8 cellular contexts compared by ENCODE assay signal in genomic region chr7:5997210-5997808, GRCh38. TPM values are rescaled to one million over a fixed set of nuclear protein-coding genes. Genes with fewer than 3 reads are reported as not detected.
DNase-seq lines count a peak whose midpoint lies in the region; ATAC-seq, FAIRE-seq and TF ChIP-seq lines count a peak whose summit lies in the region.

No MANE protein-coding gene starts in this region.

- TF ChIP-seq EP300 in K562 (IDR thresholded peaks at IDR 0.05; ENCODE audit: low read length): no peak

- H3K9ac ChIP-seq in K562 (ENCODE audit: insufficient read depth in 1 of 2, low read depth in 2 of 2, low read length in 2 of 2): no peak overlapping the region; a peak in 1 of 4 replicates

- H3K9me3 ChIP-seq in K562 (replicated peaks; ENCODE audit: control insufficient read depth, insufficient read depth, low read depth, low read length) (no peaks in the 10 kb centered on the region), hepatocyte (ENCODE audit: low read depth) (no peaks in the 10 kb centered on the region)

- no peaks in the 10 kb centered on the region for H3K9me1 ChIP-seq in K562 (ENCODE audit: control insufficient read depth, insufficient read depth, low read length)

- TF ChIP-seq RAD21 in K562 (CRISPR knock-in tag; conservative IDR thresholded peaks at IDR 0.05 in 1 of 2, IDR thresholded peaks at IDR 0.05 in 1 of 2): peak; percentile 78 to 90

- 60% methylated on average over 9 of the region's 10 CpGs for WGBS in K562 (ENCODE audit: insufficient coverage, low coverage, missing lambda C conversion rate)
- 64% methylated on average over 10 of the region's 10 CpGs for WGBS in hepatocyte (ENCODE audit: low lambda C conversion rate, missing lambda C conversion rate)

- H3K4me1 ChIP-seq in K562 (replicated peaks in 1 of 2; ENCODE audit: control insufficient read depth in 2 of 2, insufficient read depth in 2 of 2, low read length in 2 of 2): no peaks in the 10 kb centered on the region; a peak in 1 of 5 replicates
- H3K4me1 ChIP-seq in hepatocyte (ENCODE audit: insufficient read depth): no peaks in the 10 kb centered on the region

- H3K4me2 ChIP-seq in K562 (ENCODE audit: insufficient read depth, low read length) (no peak overlapping the region), hepatocyte (no peak overlapping the region)

- H3K9me2 ChIP-seq in hepatocyte (replicated peaks; ENCODE audit: insufficient read depth): no peaks in the 10 kb centered on the region

- peak; percentile 91 for ATAC-seq in K562
- no peak for ATAC-seq in HG03039 (IDR thresholded peaks at IDR 0.05; ENCODE audit: unreplicated experiment)
- no peak for ATAC-seq in HG03460 (IDR thresholded peaks at IDR 0.05; ENCODE audit: unreplicated experiment)

- peak; percentile 52 for DNase-seq in LNCaP clone FGC (ENCODE audit: low read depth)
- peak; percentile 52 for DNase-seq in RWPE1 (ENCODE audit: low spot score)
- peak; percentile 30 to 71 (median 44) for DNase-seq in K562 (ENCODE audit: extremely low read depth in 1 of 4, low spot score in 3 of 4)
- DNase-seq in hepatocyte (ENCODE audit: low spot score): peak; percentile 76
- peak; percentile 24 to 37 for DNase-seq in stimulated activated CD4-positive, alpha-beta T cell treated with anti-CD3 and anti-CD28 coated beads, Interleukin-2, amount 100 ng/mL, for 24 hours

- FAIRE-seq in G401.6 (lab: Jason Lieb, UNC): peak; percentile 98
- FAIRE-seq in K562 (lab: Jason Lieb, UNC): peak; percentile 82

- H3K27ac ChIP-seq in RWPE1 (peak overlapping the region; percentile 93; the same call in 1 of the 2 replicates), K562 (ENCODE audit: extremely low read depth, low read depth, low read length) (no peak overlapping the region), hepatocyte (no peak overlapping the region)

- H2AFZ ChIP-seq in K562 (ENCODE audit: low read depth, low read length) (no peak overlapping the region), hepatocyte (no peak overlapping the region)

- in situ Hi-C loops in K562 (cut with MboI): loop anchor here (5.0 to 25.0 kb wide), 2 partner anchors 135 to 325 kb away; no protein-coding TSS in a partner anchor

- no peak for TF ChIP-seq POLR2A in K562 (conservative IDR thresholded peaks at IDR 0.05)

- intact Hi-C loops in K562 (cut with micrococcal nuclease): loop anchor here (1.0 to 10.0 kb wide), 3 partner anchors 109 to 437 kb away; no protein-coding TSS in a partner anchor

- no TSS peak for BruUV-seq in K562 (replicated peaks; lab: Mats Ljungman, UMichigan)

- H3K4me3 ChIP-seq in LNCaP clone FGC (ENCODE audit: low read depth, low read length) (no peak overlapping the region), K562 (no peak overlapping the region), hepatocyte (no peak overlapping the region)

- TF ChIP-seq CTCF in LNCaP clone FGC (IDR thresholded peaks at IDR 0.05; ENCODE audit: control insufficient read depth, extremely low read depth, insufficient read depth) (peak; percentile 71), RWPE1 (conservative IDR thresholded peaks at IDR 0.05; ENCODE audit: low read depth) (peak; percentile 66), K562 (IDR thresholded peaks at IDR 0.05 in 2 of 3, conservative IDR thresholded peaks at IDR 0.05 in 1 of 3; ENCODE audit: insufficient read depth in 2 of 3, low read depth in 1 of 3, low read length in 3 of 3) (peak; percentile 56 to 85 (median 69)), hepatocyte (IDR thresholded peaks at IDR 0.05; ENCODE audit: poor library complexity) (peak; percentile 82)

- POLR2A ChIA-PET in RWPE1 (lab: Yijun Ruan, JAX; ENCODE audit: low non-redundant PET): no interaction called here
- POLR2A ChIA-PET in K562 (lab: Yijun Ruan, JAX): interaction anchor here (0.6 to 1.1 kb wide), 6 partner anchors 9 to 185 kb away, joined by 3 to 5 read pairs (median 4); partner anchors contain the start of gene ANKRD61

- H3K36me3 ChIP-seq in K562 (ENCODE audit: control insufficient read depth, insufficient read depth, low read length): peaks cover 62% of the 10 kb centered on the region
- H3K36me3 ChIP-seq in hepatocyte (replicated peaks; ENCODE audit: insufficient read depth, low read depth): no peaks in the 10 kb centered on the region

- no peaks in the 10 kb centered on the region for H3K27me3 ChIP-seq in K562 (ENCODE audit: control insufficient read depth in 2 of 2, insufficient read depth in 2 of 2, low read length in 2 of 2)
- no peaks in the 10 kb centered on the region for H3K27me3 ChIP-seq in hepatocyte

- no peaks in the 10 kb centered on the region for H4K20me1 ChIP-seq in K562 (replicated peaks; ENCODE audit: control insufficient read depth, insufficient read depth, low read length)
- H4K20me1 ChIP-seq in hepatocyte (ENCODE audit: insufficient read depth, poor library complexity, severe bottlenecking): no peaks in the 10 kb centered on the region

- CTCF ChIA-PET in RWPE1 (lab: Yijun Ruan, JAX): interaction anchor here (0.5 to 1.7 kb wide), 13 partner anchors 11 to 477 kb away, joined by 3 to 7 read pairs (median 4); partner anchors contain the start of genes AIMP2 and PMS2
- CTCF ChIA-PET in K562 (lab: Yijun Ruan, JAX; ENCODE audit: low intra/inter-chr PET ratio): interaction anchor here (0.6 to 1.8 kb wide), 6 partner anchors 9 to 485 kb away, joined by 3 to 13 read pairs (median 4); no protein-coding TSS in a partner anchor

- H3K79me2 ChIP-seq in K562 (ENCODE audit: control insufficient read depth, insufficient read depth, low read length) (no peaks in the 10 kb centered on the region), hepatocyte (no peaks in the 10 kb centered on the region)

RNA-seq across cellular contexts. Expression of gene PMS2, which starts 11.5 kb away (rescaled TPM):
- 31.4 and 52.9 TPM in 2 replicates for total RNA-seq in K562 (2011; cell fraction: chromatin; rRNA removed; ENCODE audit: low replicate concordance)
- total RNA-seq in K562 (2011; cell fraction: nucleolus; rRNA removed): 18.7 and 19.1 TPM in 2 replicates
- 23.8 and 24.4 TPM in 2 replicates for total RNA-seq in K562 (2011; cell fraction: nucleoplasm; rRNA removed)
- total RNA-seq in K562 (2014; rRNA removed) (13.4 and 17.8 TPM in 2 replicates), K562 (2014; rRNA removed; fragmentation: Illumina TruSeq; extraction: Trizol) (21.9 and 23.2 TPM in 2 replicates), K562 (2015; rRNA removed; fragmentation: Illumina TruSeq; extraction: Trizol) (24.9 and 27.6 TPM in 2 replicates), K562 (2021) (17.4 and 17.9 TPM in 2 replicates), hepatocyte (13.9 and 15.9 TPM in 2 replicates)
- polyA plus RNA-seq in K562 (2011; rRNA removed) (16.2 and 16.5 TPM in 2 replicates), K562 (2014; fragmentation: Illumina TruSeq; extraction: Trizol) (16.3 and 20.0 TPM in 2 replicates), K562 (2014; fragmentation: Nextera tagmentation; extraction: Ambion mirVana) (1 to 10 TPM; 4.9 to 6.5 TPM), K562 (2014; rRNA removed) (12.2 and 12.6 TPM in 2 replicates), hepatocyte (5.8 and 6.2 TPM in 2 replicates)
- polyA plus RNA-seq in K562 (2011; cell fraction: cytosol; rRNA removed): 6.4 and 10.0 TPM in 2 replicates
- 11.3 and 12.9 TPM in 2 replicates for polyA plus RNA-seq in K562 (2011; cell fraction: nucleus; rRNA removed)
- 11.6 and 13.7 TPM in 2 replicates for polyA plus RNA-seq in K562 (2012)
- 27.2 and 27.6 TPM in 2 replicates for polyA minus RNA-seq in K562 (2011; rRNA and poly(A)+ RNA removed)
- polyA minus RNA-seq in K562 (2011; cell fraction: cytosol; rRNA and poly(A)+ RNA removed): 11.7 and 12.6 TPM in 2 replicates
- polyA minus RNA-seq in K562 (2011; cell fraction: nucleus; rRNA and poly(A)+ RNA removed): 7.4 and 15.4 TPM in 2 replicates

RNA-seq across cellular contexts. Expression of gene AIMP2, which starts 11.8 kb away (rescaled TPM):
- total RNA-seq in K562 (2011; cell fraction: chromatin; rRNA removed; ENCODE audit: low replicate concordance): 17.5 and 24.0 TPM in 2 replicates
- total RNA-seq in K562 (2011; cell fraction: nucleolus; rRNA removed): 26.6 and 32.2 TPM in 2 replicates
- total RNA-seq in K562 (2011; cell fraction: nucleoplasm; rRNA removed): 28.0 and 29.7 TPM in 2 replicates
- total RNA-seq in K562 (2014; rRNA removed) (83.5 and 84.9 TPM in 2 replicates), K562 (2014; rRNA removed; fragmentation: Illumina TruSeq; extraction: Trizol) (47.2 and 51.8 TPM in 2 replicates), K562 (2015; rRNA removed; fragmentation: Illumina TruSeq; extraction: Trizol) (66.4 and 67.0 TPM in 2 replicates), K562 (2021) (62.5 and 65.8 TPM in 2 replicates), hepatocyte (55.1 and 55.4 TPM in 2 replicates)
- polyA plus RNA-seq in K562 (2011; rRNA removed) (57.8 and 69.3 TPM in 2 replicates), K562 (2014; fragmentation: Illumina TruSeq; extraction: Trizol) (57.6 and 70.8 TPM in 2 replicates), K562 (2014; fragmentation: Nextera tagmentation; extraction: Ambion mirVana) (10 to 100 TPM; 47.5 to 63.5 TPM), K562 (2014; rRNA removed) (65.7 and 73.7 TPM in 2 replicates), hepatocyte (52.7 and 57.9 TPM in 2 replicates)
- 79.2 and 95.7 TPM in 2 replicates for polyA plus RNA-seq in K562 (2011; cell fraction: cytosol; rRNA removed)
- 23.6 and 26.8 TPM in 2 replicates for polyA plus RNA-seq in K562 (2011; cell fraction: nucleus; rRNA removed)
- polyA plus RNA-seq in K562 (2012): 44.7 and 52.9 TPM in 2 replicates
- 48.0 and 62.2 TPM in 2 replicates for polyA minus RNA-seq in K562 (2011; rRNA and poly(A)+ RNA removed)
- 42.0 and 45.0 TPM in 2 replicates for polyA minus RNA-seq in K562 (2011; cell fraction: cytosol; rRNA and poly(A)+ RNA removed)
- polyA minus RNA-seq in K562 (2011; cell fraction: nucleus; rRNA and poly(A)+ RNA removed): 17.5 and 27.1 TPM in 2 replicates

RNA-seq across cellular contexts. Expression of gene RSPH10B, which starts 26.8 kb away (rescaled TPM):
- total RNA-seq in K562 (2011; cell fraction: chromatin; rRNA removed; ENCODE audit: low replicate concordance): 0.63 and 1.3 TPM in 2 replicates
- total RNA-seq in K562 (2011; cell fraction: nucleolus; rRNA removed): not detected in 2 replicates
- 0.15 TPM in 1 of 2 replicates, not detected in the other for total RNA-seq in K562 (2011; cell fraction: nucleoplasm; rRNA removed)
- total RNA-seq in K562 (2014; rRNA removed): 0.12 TPM in 1 of 2 replicates, not detected in the other
- total RNA-seq in K562 (2014; rRNA removed; fragmentation: Illumina TruSeq; extraction: Trizol): not detected in 2 replicates
- 0.38 TPM in 1 of 2 replicates, not detected in the other for total RNA-seq in K562 (2015; rRNA removed; fragmentation: Illumina TruSeq; extraction: Trizol)
- not detected in 2 replicates for total RNA-seq in K562 (2021)
- 0.03 TPM in 1 of 2 replicates, not detected in the other for polyA plus RNA-seq in K562 (2011; rRNA removed)
- 0.41 TPM in 1 of 2 replicates, not detected in the other for polyA plus RNA-seq in K562 (2011; cell fraction: cytosol; rRNA removed)
- polyA plus RNA-seq in K562 (2011; cell fraction: nucleus; rRNA removed): not detected in 2 replicates
- polyA plus RNA-seq in K562 (2012): 0.03 and 0.07 TPM in 2 replicates
- polyA plus RNA-seq in K562 (2014; fragmentation: Illumina TruSeq; extraction: Trizol): 0.07 and 0.09 TPM in 2 replicates
- under 1 TPM in 1 of 2 experiments, not detected in 1; 0.01 TPM for polyA plus RNA-seq in K562 (2014; fragmentation: Nextera tagmentation; extraction: Ambion mirVana)
- not detected in 2 replicates for polyA plus RNA-seq in K562 (2014; rRNA removed)
- not detected in 2 replicates for polyA minus RNA-seq in K562 (2011; rRNA and poly(A)+ RNA removed)
- not detected in 2 replicates for polyA minus RNA-seq in K562 (2011; cell fraction: cytosol; rRNA and poly(A)+ RNA removed)
- 0.33 TPM in 1 of 2 replicates, not detected in the other for polyA minus RNA-seq in K562 (2011; cell fraction: nucleus; rRNA and poly(A)+ RNA removed)
- not detected in 2 replicates for total RNA-seq in hepatocyte
- not detected in 2 replicates for polyA plus RNA-seq in hepatocyte

RNA-seq across cellular contexts. Expression of gene ANKRD61, which starts 33.9 kb away (rescaled TPM):
- total RNA-seq in K562 (2011; cell fraction: chromatin; rRNA removed; ENCODE audit: low replicate concordance): not detected in 2 replicates
- total RNA-seq in K562 (2011; cell fraction: nucleolus; rRNA removed): not detected in 2 replicates
- total RNA-seq in K562 (2011; cell fraction: nucleoplasm; rRNA removed): not detected in 2 replicates
- not detected in 2 replicates for total RNA-seq in K562 (2014; rRNA removed)
- total RNA-seq in K562 (2014; rRNA removed; fragmentation: Illumina TruSeq; extraction: Trizol): not detected in 2 replicates
- not detected in 2 replicates for total RNA-seq in K562 (2015; rRNA removed; fragmentation: Illumina TruSeq; extraction: Trizol)
- total RNA-seq in K562 (2021): not detected in 2 replicates
- polyA plus RNA-seq in K562 (2011; rRNA removed): 0.10 TPM in 1 of 2 replicates, not detected in the other
- polyA plus RNA-seq in K562 (2011; cell fraction: cytosol; rRNA removed): 0.04 TPM in 2 replicates
- polyA plus RNA-seq in K562 (2011; cell fraction: nucleus; rRNA removed): 0.17 TPM in 1 of 2 replicates, not detected in the other
- 0.59 and 1.0 TPM in 2 replicates for polyA plus RNA-seq in K562 (2012)
- 0.09 and 0.12 TPM in 2 replicates for polyA plus RNA-seq in K562 (2014; fragmentation: Illumina TruSeq; extraction: Trizol)
- polyA plus RNA-seq in K562 (2014; fragmentation: Nextera tagmentation; extraction: Ambion mirVana): under 1 TPM; 0.08 to 0.11 TPM
- not detected in 2 replicates for polyA plus RNA-seq in K562 (2014; rRNA removed)
- polyA minus RNA-seq in K562 (2011; rRNA and poly(A)+ RNA removed): not detected in 2 replicates
- polyA minus RNA-seq in K562 (2011; cell fraction: cytosol; rRNA and poly(A)+ RNA removed): not detected in 2 replicates
- polyA minus RNA-seq in K562 (2011; cell fraction: nucleus; rRNA and poly(A)+ RNA removed): not detected in 2 replicates
- not detected in 2 replicates for total RNA-seq in hepatocyte
- polyA plus RNA-seq in hepatocyte: 0.33 and 0.81 TPM in 2 replicates
